ENCODE assay signal across 1 cellular context in the genomic region with DNA sequence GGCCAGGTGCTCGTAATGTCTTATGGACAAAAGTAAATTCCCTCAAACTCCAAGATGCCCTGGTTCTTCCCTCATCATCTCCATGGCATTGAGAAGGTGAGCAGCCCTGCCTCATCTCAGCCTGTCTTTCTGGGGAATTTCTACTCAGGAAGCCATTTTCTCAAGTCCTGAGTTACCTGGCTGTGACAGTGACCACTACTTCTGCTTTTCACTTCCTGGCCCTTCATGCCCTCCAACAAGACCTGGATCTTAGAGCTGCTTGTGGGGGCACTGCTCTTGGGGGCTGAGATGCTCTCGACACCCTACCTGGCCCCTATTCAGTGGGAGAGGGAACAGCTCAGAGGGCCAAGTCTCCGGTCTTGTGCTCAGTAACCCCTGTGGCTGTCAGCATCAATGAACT.
TF ChIP-seq lines count a peak whose summit lies in the region.

No MANE protein-coding gene starts in this region.

TF ChIP-seq in SK-N-SH treated with all-trans-retinoic acid at 6 μM for 48 hours, 23 proteins besides CTCF, POLR2A, EP300 and RAD21 (continued from another document):
- TF ChIP-seq, protein P1, sequence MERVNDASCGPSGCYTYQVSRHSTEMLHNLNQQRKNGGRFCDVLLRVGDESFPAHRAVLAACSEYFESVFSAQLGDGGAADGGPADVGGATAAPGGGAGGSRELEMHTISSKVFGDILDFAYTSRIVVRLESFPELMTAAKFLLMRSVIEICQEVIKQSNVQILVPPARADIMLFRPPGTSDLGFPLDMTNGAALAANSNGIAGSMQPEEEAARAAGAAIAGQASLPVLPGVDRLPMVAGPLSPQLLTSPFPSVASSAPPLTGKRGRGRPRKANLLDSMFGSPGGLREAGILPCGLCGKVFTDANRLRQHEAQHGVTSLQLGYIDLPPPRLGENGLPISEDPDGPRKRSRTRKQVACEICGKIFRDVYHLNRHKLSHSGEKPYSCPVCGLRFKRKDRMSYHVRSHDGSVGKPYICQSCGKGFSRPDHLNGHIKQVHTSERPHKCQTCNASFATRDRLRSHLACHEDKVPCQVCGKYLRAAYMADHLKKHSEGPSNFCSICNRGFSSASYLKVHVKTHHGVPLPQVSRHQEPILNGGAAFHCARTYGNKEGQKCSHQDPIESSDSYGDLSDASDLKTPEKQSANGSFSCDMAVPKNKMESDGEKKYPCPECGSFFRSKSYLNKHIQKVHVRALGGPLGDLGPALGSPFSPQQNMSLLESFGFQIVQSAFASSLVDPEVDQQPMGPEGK (CRISPR knock-in tag; IDR thresholded peaks at IDR 0.05; ENCODE audit: borderline replicate concordance) = no peak
- TF ChIP-seq ESRRG (CRISPR knock-in tag; IDR thresholded peaks at IDR 0.05) (no peak), OSR1 (CRISPR knock-in tag; IDR thresholded peaks at IDR 0.05) (no peak), ZFP30 (CRISPR knock-in tag; IDR thresholded peaks at IDR 0.05) (no peak)
- TF ChIP-seq, protein P2, sequence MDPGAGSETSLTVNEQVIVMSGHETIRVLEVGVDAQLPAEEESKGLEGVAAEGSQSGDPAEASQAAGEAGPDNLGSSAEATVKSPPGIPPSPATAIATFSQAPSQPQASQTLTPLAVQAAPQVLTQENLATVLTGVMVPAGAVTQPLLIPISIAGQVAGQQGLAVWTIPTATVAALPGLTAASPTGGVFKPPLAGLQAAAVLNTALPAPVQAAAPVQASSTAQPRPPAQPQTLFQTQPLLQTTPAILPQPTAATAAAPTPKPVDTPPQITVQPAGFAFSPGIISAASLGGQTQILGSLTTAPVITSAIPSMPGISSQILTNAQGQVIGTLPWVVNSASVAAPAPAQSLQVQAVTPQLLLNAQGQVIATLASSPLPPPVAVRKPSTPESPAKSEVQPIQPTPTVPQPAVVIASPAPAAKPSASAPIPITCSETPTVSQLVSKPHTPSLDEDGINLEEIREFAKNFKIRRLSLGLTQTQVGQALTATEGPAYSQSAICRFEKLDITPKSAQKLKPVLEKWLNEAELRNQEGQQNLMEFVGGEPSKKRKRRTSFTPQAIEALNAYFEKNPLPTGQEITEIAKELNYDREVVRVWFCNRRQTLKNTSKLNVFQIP (CRISPR knock-in tag; IDR thresholded peaks at IDR 0.05; ENCODE audit: borderline replicate concordance, low read depth) = no peak
TF ChIP-seq in SK-N-SH treated with all-trans-retinoic acid at 6 μM for 48 hours: peak in this region for 0.
